ENCODE assay signal across 8 cellular contexts in genomic region chr9:109315889-109316640, GRCh38. TPM values are rescaled to one million over a fixed set of nuclear protein-coding genes. Genes with fewer than 3 reads are reported as not detected.
A peak's percentile ranks its signal among the peaks of the same experiment; 100 is the strongest.
DNase-seq lines count a peak whose midpoint lies in the region; ATAC-seq lines count a peak whose summit lies in the region.

No MANE protein-coding gene starts in this region.

- DNase-seq in H7 (peak; percentile 43), NCI-H748 (lab: John Stamatoyannopoulos, UW; ENCODE audit: unreplicated experiment) (peak; percentile 94), pons (ENCODE audit: low spot score) (peak; percentile 86), amniotic stem cell (lab: John Stamatoyannopoulos, UW) (no peak)

- peaks cover 2% of the 10 kb centered on the region; the same call in 1 of the 2 replicates for H3K27me3 ChIP-seq in H7 (ENCODE audit: control insufficient read depth, insufficient read depth, low read length)

- H3K36me3 ChIP-seq in H7 (replicated peaks; ENCODE audit: control insufficient read depth, insufficient read depth, low read length) = no peaks in the 10 kb centered on the region

- ATAC-seq in esophagus mucosa (peak; percentile 95), HG03378 (IDR thresholded peaks at IDR 0.05; ENCODE audit: unreplicated experiment) (no peak), GM21786 (IDR thresholded peaks at IDR 0.05; ENCODE audit: unreplicated experiment) (no peak), GM18907 (IDR thresholded peaks at IDR 0.05; ENCODE audit: unreplicated experiment) (no peak)

- H3K4me3 ChIP-seq in H7 (ENCODE audit: insufficient read depth, low read depth, low read length) = no peak overlapping the region

RNA-seq across cellular contexts. Expression of gene EPB41L4B, which starts 4.8 kb away (rescaled TPM):
- 9.1 and 11.8 TPM in 2 replicates for total RNA-seq in H7 (2014; rRNA removed; shearing (Covaris generic))
- 1.1 TPM for total RNA-seq in esophagus mucosa
